Comparison of ENCODE assay signal across 1 cellular context in the genomic region with DNA sequence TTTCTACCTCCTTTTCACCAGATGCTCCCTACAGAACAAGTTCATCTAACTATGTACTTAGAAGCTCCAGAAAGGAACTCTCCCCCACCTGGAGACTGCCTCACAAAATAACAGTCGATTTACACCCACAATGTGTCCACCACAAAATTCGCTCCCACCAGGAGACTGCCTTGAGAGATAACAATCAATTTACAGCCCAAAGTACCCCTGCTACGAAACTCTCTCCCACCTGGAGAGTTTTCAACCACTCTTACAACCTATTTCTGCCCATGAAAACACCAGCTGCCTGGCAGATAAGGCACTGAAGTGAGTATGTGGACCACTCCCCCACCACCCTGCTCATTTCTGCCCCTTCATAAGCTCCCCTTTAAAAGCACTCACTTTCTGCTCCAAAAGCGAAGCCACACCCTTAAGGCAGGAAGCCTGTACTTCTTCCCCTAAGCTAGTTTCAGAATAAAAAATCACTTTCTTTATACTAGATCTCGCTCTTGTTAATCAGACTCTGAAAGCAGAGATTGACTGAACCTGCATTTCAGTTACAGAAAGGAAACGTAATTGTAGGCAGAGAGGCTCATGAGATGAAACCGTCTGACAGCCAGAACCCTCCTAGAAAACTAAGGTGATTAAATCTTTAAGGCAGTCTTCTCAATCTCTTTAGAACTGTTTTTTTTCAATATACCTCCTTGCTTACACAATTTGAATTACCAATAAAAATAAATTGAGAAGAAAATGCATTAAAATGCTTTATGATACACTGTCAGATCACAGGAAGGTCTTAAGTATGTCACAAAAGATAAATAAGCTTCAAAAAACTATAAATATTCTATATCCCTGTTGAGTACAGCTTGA.
TF ChIP-seq lines count a peak whose summit lies in the region.

No MANE protein-coding gene starts in this region.

TF ChIP-seq in HEK293, 187 proteins besides CTCF, POLR2A, EP300 and RAD21 (continued from another document):
- TF ChIP-seq, protein P1, sequence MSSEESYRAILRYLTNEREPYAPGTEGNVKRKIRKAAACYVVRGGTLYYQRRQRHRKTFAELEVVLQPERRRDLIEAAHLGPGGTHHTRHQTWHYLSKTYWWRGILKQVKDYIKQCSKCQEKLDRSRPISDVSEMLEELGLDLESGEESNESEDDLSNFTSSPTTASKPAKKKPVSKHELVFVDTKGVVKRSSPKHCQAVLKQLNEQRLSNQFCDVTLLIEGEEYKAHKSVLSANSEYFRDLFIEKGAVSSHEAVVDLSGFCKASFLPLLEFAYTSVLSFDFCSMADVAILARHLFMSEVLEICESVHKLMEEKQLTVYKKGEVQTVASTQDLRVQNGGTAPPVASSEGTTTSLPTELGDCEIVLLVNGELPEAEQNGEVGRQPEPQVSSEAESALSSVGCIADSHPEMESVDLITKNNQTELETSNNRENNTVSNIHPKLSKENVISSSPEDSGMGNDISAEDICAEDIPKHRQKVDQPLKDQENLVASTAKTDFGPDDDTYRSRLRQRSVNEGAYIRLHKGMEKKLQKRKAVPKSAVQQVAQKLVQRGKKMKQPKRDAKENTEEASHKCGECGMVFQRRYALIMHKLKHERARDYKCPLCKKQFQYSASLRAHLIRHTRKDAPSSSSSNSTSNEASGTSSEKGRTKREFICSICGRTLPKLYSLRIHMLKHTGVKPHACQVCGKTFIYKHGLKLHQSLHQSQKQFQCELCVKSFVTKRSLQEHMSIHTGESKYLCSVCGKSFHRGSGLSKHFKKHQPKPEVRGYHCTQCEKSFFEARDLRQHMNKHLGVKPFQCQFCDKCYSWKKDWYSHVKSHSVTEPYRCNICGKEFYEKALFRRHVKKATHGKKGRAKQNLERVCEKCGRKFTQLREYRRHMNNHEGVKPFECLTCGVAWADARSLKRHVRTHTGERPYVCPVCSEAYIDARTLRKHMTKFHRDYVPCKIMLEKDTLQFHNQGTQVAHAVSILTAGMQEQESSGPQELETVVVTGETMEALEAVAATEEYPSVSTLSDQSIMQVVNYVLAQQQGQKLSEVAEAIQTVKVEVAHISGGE (tag by site-specific recombination; conservative IDR thresholded peaks at IDR 0.05; ENCODE audit: low read depth) = peak; percentile 47
- TF ChIP-seq PRDM1 (tag by site-specific recombination; IDR thresholded peaks at IDR 0.05) = peak; percentile 62
